Comparison of ENCODE assay signal across 8 cellular contexts in the genomic region with DNA sequence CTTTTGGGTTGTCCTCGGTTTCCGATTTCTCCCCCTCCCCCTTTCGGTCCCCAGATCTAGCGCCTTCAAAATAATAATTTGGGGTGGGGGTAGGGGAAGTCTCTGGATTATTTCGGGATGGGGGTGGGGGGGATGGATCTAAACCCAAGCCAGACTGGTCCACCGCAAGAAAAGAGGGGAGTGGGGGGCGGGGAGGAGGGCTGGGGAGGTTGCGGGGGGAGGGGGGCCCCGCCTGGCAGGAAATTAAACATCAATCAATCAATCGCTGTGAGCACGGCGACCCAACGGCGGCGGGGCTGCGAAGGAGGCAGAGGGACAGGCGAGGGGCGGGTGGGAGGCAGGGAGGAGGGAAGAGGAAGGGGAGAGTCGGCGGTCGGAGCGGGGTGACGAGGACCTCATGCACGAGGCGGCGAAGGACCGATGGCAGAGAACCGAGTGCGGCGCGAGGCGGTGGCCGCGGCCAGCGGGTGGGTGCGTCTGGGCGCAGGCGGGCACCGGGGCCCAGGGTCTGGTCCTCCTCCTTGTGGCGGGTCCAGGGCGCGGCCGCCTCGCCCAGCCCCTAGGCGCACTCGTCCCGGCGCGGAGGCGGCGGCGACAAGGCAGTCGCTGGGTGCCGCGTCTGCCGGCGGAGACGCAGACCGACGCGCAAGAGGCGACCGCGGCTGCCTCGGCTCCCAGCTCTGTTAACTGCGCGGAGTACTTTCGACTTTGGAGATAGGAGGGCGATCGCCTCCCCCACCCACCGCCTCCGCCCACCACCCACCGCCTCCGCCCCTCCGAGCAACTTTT. TPM values are rescaled to one million over a fixed set of nuclear protein-coding genes. Genes with fewer than 3 reads are reported as not detected.
DNase-seq lines count a peak whose midpoint lies in the region; ATAC-seq and TF ChIP-seq lines count a peak whose summit lies in the region.

No MANE protein-coding gene starts in this region.

- WGBS in gastroesophageal sphincter (ENCODE audit: low coverage in 1 of 2), 2 donors, result 0% methylated on average over 4 to 15 of the region's 75 CpGs

- peaks cover 74% of the 10 kb centered on the region for H3K27me3 Mint-ChIP-seq in activated T-cell treated with anti-CD3 and anti-CD28 coated beads, Interleukin-2, amount 50 U/mL, for 24 hours

- H3K4me1 Mint-ChIP-seq in activated T-cell treated with anti-CD3 and anti-CD28 coated beads, Interleukin-2, amount 50 U/mL, for 24 hours (ENCODE audit: low read depth), result peaks cover 32% of the 10 kb centered on the region

- peak overlapping the region; percentile 67 for H3K4me3 Mint-ChIP-seq in activated T-cell treated with anti-CD3 and anti-CD28 coated beads, Interleukin-2, amount 50 U/mL, for 24 hours

- peaks cover 0 to 59% (median 34%) of the 10 kb centered on the region in 3 donors for H3K4me1 ChIP-seq in gastroesophageal sphincter

- H3K36me3 ChIP-seq in gastroesophageal sphincter, result no peaks in the 10 kb centered on the region

- peak; percentile 51 for DNase-seq in DMS114 treated with DMSO at 0.1 percent for 48 hours (lab: John Stamatoyannopoulos, UW; ENCODE audit: unreplicated experiment)
- DNase-seq in NCI-H1092 (lab: John Stamatoyannopoulos, UW), result peak; percentile 53
- peak; percentile 60 for DNase-seq in activated T-cell treated with anti-CD3 and anti-CD28 coated beads, Interleukin-2, amount 50 U/mL, for 24 hours
- peak; percentile 82 for DNase-seq in posterior vena cava (ENCODE audit: low spot score)
- no peak for DNase-seq in SKM-1 (lab: John Stamatoyannopoulos, UW; ENCODE audit: unreplicated experiment)
- no peak for DNase-seq in dedifferentiated amniotic fluid mesenchymal stem cell (ENCODE audit: extremely low spot score)

- H3K4me3 ChIP-seq in gastroesophageal sphincter, result peak overlapping the region; percentile 72 to 89

- ATAC-seq in GM21528 (IDR thresholded peaks at IDR 0.05; ENCODE audit: low FRiP score, unreplicated experiment), result peak; percentile 22
- no peak for ATAC-seq in gastroesophageal sphincter

- no peak overlapping the region for H3K27ac Mint-ChIP-seq in activated T-cell treated with anti-CD3 and anti-CD28 coated beads, Interleukin-2, amount 50 U/mL, for 24 hours

- no peaks in the 10 kb centered on the region for H3K9me3 Mint-ChIP-seq in activated T-cell treated with anti-CD3 and anti-CD28 coated beads, Interleukin-2, amount 50 U/mL, for 24 hours

- peak overlapping the region in 3 of 4 donors; percentile 81 to 86 (median 83) for H3K27ac ChIP-seq in gastroesophageal sphincter

- TF ChIP-seq POLR2A in gastroesophageal sphincter (IDR thresholded peaks at IDR 0.05), result no peak

- no peak for TF ChIP-seq EP300 in gastroesophageal sphincter (IDR thresholded peaks at IDR 0.05)

- H3K27me3 ChIP-seq in gastroesophageal sphincter, result peaks cover 83% of the 10 kb centered on the region

- intact Hi-C loops in posterior vena cava (cut with DNase I), result no loop called here

- peaks cover 2% of the 10 kb centered on the region for H3K36me3 Mint-ChIP-seq in activated T-cell treated with anti-CD3 and anti-CD28 coated beads, Interleukin-2, amount 50 U/mL, for 24 hours (ENCODE audit: low read depth)

- TF ChIP-seq CTCF in gastroesophageal sphincter (IDR thresholded peaks at IDR 0.05), result peak in 1 of 4 experiments; percentile 5

- no peaks in the 10 kb centered on the region for H3K9me3 ChIP-seq in gastroesophageal sphincter

RNA-seq across cellular contexts. Expression of gene SATB2, which starts 0.5 kb away (rescaled TPM):
- total RNA-seq in gastroesophageal sphincter, result 1 to 10 TPM; 2.2 to 6.7 (median 3.4) TPM
- 1 to 10 TPM; 5.3 to 9.0 TPM for total RNA-seq in posterior vena cava

Comparison
In these comparisons a context has a peak if more than half of its experiments do, and no peak if none do; other contexts are left out.
1. DNase-seq: peak in DMS114 treated with DMSO at 0.1 percent for 48 hours (single experiment), NCI-H1092 (single experiment), activated T-cell treated with anti-CD3 and anti-CD28 coated beads, Interleukin-2, amount 50 U/mL, for 24 hours (single experiment) and posterior vena cava (single experiment); none in SKM-1 (single experiment) and dedifferentiated amniotic fluid mesenchymal stem cell (single experiment).